Comparison of ENCODE assay signal across 20 cellular contexts in the genomic region with DNA sequence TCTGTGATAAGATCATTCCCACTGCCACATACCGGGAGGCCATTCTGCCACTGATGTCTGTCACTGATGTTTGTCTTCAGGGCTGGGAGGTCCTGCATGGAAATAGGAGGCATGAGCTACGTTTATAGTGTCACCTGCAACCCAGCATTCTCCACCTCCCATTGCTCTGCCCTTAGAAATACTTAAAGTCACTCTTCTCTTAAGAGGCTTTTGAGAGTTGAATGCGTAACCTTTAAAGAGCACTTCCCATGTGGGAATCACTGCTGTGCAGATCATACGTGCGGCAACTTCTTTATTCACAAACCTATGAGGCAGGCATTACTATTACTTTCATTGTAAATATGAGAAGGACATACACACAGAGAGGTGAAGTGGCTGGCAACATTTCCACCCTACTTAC. TPM values are rescaled to one million over a fixed set of nuclear protein-coding genes. Genes with fewer than 3 reads are reported as not detected.
"Had no signal": no experiment of that assay in that cellular context is flagged by ENCODE, and none has a peak within 500 bp of the region (broad histone marks: within the 10 kb centered on the region; RNA-seq: fewer than 3 reads in every experiment).

A gene with protein sequence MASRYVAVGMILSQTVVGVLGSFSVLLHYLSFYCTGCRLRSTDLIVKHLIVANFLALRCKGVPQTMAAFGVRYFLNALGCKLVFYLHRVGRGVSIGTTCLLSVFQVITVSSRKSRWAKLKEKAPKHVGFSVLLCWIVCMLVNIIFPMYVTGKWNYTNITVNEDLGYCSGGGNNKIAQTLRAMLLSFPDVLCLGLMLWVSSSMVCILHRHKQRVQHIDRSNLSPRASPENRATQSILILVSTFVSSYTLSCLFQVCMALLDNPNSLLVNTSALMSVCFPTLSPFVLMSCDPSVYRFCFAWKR (minus strand): TSS at position 101 of the 400 bp plus-strand sequence. CDS start 58 bp downstream, at position 43.

RNA-seq across cellular contexts. Expression of the gene that starts here (rescaled TPM):
- total RNA-seq: dermis blood vessel endothelial cell; dorsolateral prefrontal cortex; esophagus mucosa; esophagus squamous epithelium; gastrocnemius medialis; glomerular endothelial cell; heart right ventricle; kidney epithelial cell; left cardiac atrium; left lung; left ventricle myocardium superior; lower leg skin; lower lobe of right lung; lung microvascular endothelial cell; mesenteric fat pad; mesothelial cell of epicardium; mucosa of descending colon; myocyte; naive thymus-derived CD8-positive, alpha-beta T cell had no signal
- polyA plus RNA-seq: heart right ventricle; keratinocyte; naive thymus-derived CD8-positive, alpha-beta T cell had no signal
